Comparison of ENCODE assay signal across 34 cellular contexts in the genomic region with DNA sequence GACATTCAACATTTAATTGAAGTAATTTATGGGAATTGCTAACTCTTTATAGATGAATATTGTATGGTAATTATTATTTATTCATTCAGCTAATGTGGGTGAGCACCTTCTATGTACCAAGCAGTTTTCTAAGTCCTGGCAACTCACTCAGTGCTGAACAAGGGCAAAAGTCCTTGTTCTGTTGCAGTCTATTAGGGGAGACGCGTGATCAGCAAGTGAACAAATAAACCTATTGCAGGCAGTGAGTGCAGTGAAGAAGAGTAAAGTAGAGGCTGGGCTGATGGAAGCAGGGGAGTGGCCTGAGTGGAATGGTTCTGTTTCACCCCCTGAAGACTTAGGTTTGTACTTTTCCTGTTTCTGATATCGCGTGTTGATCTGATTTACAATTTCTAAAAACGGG.
"Had no signal": no experiment of that assay in that cellular context is flagged by ENCODE, and none has a peak within 500 bp of the region (broad histone marks: within the 10 kb centered on the region; RNA-seq: fewer than 3 reads in every experiment).

No MANE protein-coding gene starts in this region.

- H3K27ac ChIP-seq: body of pancreas, breast epithelium, WERI-Rb-1 had no signal

- H3K36me3 ChIP-seq: breast epithelium, WERI-Rb-1 had no signal

- ATAC-seq: activated CD8-positive, alpha-beta memory T cell treated with anti-CD3 and anti-CD28 coated beads, Interleukin-2, amount 10 ng/mL, durations not matched to agents 7 days and 5 days; body of pancreas; Panc1; SK-N-SH treated with all-trans-retinoic acid at 6 μM for 48 hours had no signal

- H3K9me3 ChIP-seq: body of pancreas, breast epithelium, MG63 had no signal

- H3K4me1 ChIP-seq: breast epithelium had no signal

- DNase-seq: activated CD4-positive, alpha-beta memory T cell treated with anti-CD3 and anti-CD28 coated beads, Interleukin-2, amount 10 ng/mL, durations not matched to agents 7 days and 5 days; activated CD4-positive, alpha-beta T cell treated with anti-CD3 and anti-CD28 coated beads for 1 hour; activated CD4-positive, alpha-beta T cell treated with anti-CD3 and anti-CD28 coated beads for 48 hours; activated CD4-positive, CD25-positive, alpha-beta regulatory T cell; activated CD8-positive, alpha-beta memory T cell treated with anti-CD3 and anti-CD28 coated beads for 24 hours; activated CD8-positive, alpha-beta memory T cell treated with anti-CD3 and anti-CD28 coated beads, Interleukin-2, amount 10 ng/mL, durations not matched to agents 7 days and 5 days; activated CD8-positive, alpha-beta memory T cell treated with anti-CD3 and anti-CD28 coated beads, Interleukin-2, amount 50 U/mL, for 48 hours; activated effector memory CD4-positive, alpha-beta T cell treated with Interleukin-2 at 50 U/mL for 16 hours; activated naive CD4-positive, alpha-beta T cell treated with anti-CD3 and anti-CD28 coated beads, Interleukin-2, amount 50 U/mL, for 16 hours; activated naive CD8-positive, alpha-beta T cell treated with anti-CD3 and anti-CD28 coated beads for 36 hours; activated T-cell treated with anti-CD3 and anti-CD28 coated beads, Interleukin-2, amount 50 U/mL, for 48 hours; amygdala; body of pancreas; central memory CD4-positive, alpha-beta T cell; Kasumi-1; KG1; MG63; NCI-H1048; NCI-H1105 treated with DMSO at 0.1 percent for 48 hours; NCI-H1436; NCI-H1694; NCI-H1930; NCI-H2081 treated with DMSO at 0.1 percent for 48 hours; NCI-H226; NCI-H446 treated with DMSO at 0.1 percent for 48 hours; NCI-H524; SIG-M5; T-helper 1 cell; T-helper 2 cell; T-helper 9 cell; WERI-Rb-1 had no signal

- H3K27me3 ChIP-seq: body of pancreas, breast epithelium, MG63 had no signal

- H3K4me3 ChIP-seq: body of pancreas, breast epithelium, MG63 had no signal
